1 cellular context compared by ENCODE assay signal in the genomic region with DNA sequence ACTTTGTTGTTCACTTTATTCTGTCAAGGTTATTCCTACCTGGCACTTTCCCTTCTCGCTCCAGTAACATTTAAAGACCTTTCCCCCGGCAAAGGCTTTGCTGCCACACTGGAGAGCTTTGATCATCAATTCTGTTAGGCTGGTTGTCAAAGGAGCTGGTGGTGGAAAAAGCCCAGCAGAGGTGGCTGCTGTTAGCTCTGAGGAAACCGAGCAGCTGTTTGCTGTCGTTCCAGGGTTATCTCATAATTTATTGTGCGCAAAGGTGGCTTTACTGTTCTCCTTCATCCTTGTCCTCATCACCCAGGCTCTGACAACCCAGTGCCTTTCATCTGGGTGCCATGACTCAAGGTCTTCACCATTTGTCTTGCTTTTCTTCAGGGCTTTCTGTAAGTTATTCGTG.
TF ChIP-seq lines count a peak whose summit lies in the region.

No MANE protein-coding gene starts in this region.

TF ChIP-seq in IMR-90, 13 proteins besides CTCF, POLR2A, EP300 and RAD21 (continued from another document):
- no peak for TF ChIP-seq MAZ (IDR thresholded peaks at IDR 0.05; ENCODE audit: borderline replicate concordance, low read depth, low read length)
- TF ChIP-seq, protein P1, sequence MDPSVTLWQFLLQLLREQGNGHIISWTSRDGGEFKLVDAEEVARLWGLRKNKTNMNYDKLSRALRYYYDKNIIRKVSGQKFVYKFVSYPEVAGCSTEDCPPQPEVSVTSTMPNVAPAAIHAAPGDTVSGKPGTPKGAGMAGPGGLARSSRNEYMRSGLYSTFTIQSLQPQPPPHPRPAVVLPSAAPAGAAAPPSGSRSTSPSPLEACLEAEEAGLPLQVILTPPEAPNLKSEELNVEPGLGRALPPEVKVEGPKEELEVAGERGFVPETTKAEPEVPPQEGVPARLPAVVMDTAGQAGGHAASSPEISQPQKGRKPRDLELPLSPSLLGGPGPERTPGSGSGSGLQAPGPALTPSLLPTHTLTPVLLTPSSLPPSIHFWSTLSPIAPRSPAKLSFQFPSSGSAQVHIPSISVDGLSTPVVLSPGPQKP (IDR thresholded peaks at IDR 0.05; ENCODE audit: borderline replicate concordance, low read depth, low read length), result no peak
- TF ChIP-seq CEBPB (IDR thresholded peaks at IDR 0.05; ENCODE audit: low read depth, low read length), result no peak
- TF ChIP-seq MXI1 (IDR thresholded peaks at IDR 0.05; ENCODE audit: borderline replicate concordance, low read depth, low read length), result no peak
- TF ChIP-seq BHLHE40 (IDR thresholded peaks at IDR 0.05; ENCODE audit: low read depth, low read length), result no peak
- TF ChIP-seq RFX5 (IDR thresholded peaks at IDR 0.05; ENCODE audit: low read depth, low read length), result no peak
